In the genomic region with DNA sequence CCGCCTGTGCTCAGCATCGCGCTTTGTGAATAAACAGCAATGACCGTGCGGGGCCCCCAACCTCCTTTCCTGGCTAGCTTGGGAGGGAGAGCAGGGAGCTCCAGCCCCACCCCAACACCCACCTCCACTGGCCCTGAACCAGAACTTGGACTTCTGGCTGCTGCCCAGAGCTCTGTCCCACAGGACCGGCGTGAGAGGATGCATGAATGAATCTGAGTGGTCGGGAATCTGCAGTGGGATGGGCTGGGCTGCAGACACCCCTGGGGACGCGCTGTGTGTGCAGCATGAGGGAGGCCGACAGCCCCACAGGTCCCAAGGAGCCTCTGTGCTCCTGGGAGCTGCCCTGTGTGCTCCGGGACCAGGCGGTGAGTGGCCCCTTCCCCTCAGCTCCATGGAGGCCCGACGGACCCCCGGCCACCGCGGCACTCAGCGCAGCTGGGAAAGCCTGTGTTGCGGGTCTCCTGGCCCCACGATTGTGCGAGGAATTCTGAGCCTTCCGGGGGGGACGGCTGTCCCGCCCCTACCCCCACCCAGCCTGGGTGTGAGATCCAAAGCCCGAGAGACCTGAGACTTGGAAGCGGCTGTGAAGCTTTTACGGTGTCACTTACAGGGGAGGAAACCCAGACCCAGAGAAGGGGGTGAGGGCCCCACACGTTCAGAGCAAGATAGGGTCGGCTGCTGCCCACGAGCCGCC, we compare ENCODE assay signal across 10 cellular contexts. TPM values are rescaled to one million over a fixed set of nuclear protein-coding genes. Genes with fewer than 3 reads are reported as not detected.
DNase-seq lines count a peak whose midpoint lies in the region; ATAC-seq and TF ChIP-seq lines count a peak whose summit lies in the region.
"Had no signal": no experiment of that assay in that cellular context is flagged by ENCODE, and none has a peak within 500 bp of the region (broad histone marks: within the 10 kb centered on the region; RNA-seq: fewer than 3 reads in every experiment).

No MANE protein-coding gene starts in this region.

- no peak overlapping the region for H2AFZ ChIP-seq in Loucy (ENCODE audit: low read length)

- H3K79me2 ChIP-seq in Loucy (ENCODE audit: insufficient read depth, low read length) = peaks cover 94% of the 10 kb centered on the region

- peak overlapping the region; percentile 79 for H3K4me2 ChIP-seq in Loucy (ENCODE audit: low read depth, low read length, poor library complexity, severe bottlenecking)

- H3K27me3 Mint-ChIP-seq in CD4-positive, CD25-positive, alpha-beta regulatory T cell = no peaks in the 10 kb centered on the region
- no peaks in the 10 kb centered on the region for H3K27me3 Mint-ChIP-seq in natural killer cell treated with Interleukin-12 subunit alpha and Interleukin-12 subunit beta and Interleukin-15 and Interleukin-18, amount 100 ng/mL, for 72 hours
- H3K27me3 Mint-ChIP-seq: memory B cell had no signal

- H3K4me3 ChIP-seq in CD4-positive, CD25-positive, alpha-beta regulatory T cell (ENCODE audit: low read depth, low read length) = no peak overlapping the region
- H3K4me3 ChIP-seq in Loucy (ENCODE audit: low read length, poor library complexity, severe bottlenecking) (peak overlapping the region; percentile 79), duodenal mucosa (ENCODE audit: low read depth in 1 of 2, low read length in 2 of 2) (peak overlapping the region; percentile 13 to 29)

- H3K36me3 Mint-ChIP-seq in CD4-positive, CD25-positive, alpha-beta regulatory T cell = no peaks in the 10 kb centered on the region
- no peaks in the 10 kb centered on the region for H3K36me3 Mint-ChIP-seq in natural killer cell treated with Interleukin-12 subunit alpha and Interleukin-12 subunit beta and Interleukin-15 and Interleukin-18, amount 100 ng/mL, for 72 hours
- H3K36me3 Mint-ChIP-seq: memory B cell had no signal

- H3K27ac ChIP-seq in CD4-positive, CD25-positive, alpha-beta regulatory T cell (ENCODE audit: insufficient read depth, low read length, poor library complexity, severe bottlenecking) = peak overlapping the region; percentile 85
- H3K27ac ChIP-seq in duodenal mucosa (ENCODE audit: low read depth, low read length) = no peak overlapping the region

- no peak for DNase-seq in CD4-positive, CD25-positive, alpha-beta regulatory T cell
- no peak for DNase-seq in natural killer cell treated with Interleukin-12 subunit alpha and Interleukin-12 subunit beta and Interleukin-15 and Interleukin-18, amount 100 ng/mL, for 72 hours (ENCODE audit: low spot score)
- DNase-seq in T1000 (lab: John Stamatoyannopoulos, UW) = no peak
- no peak for DNase-seq in medulla oblongata (ENCODE audit: extremely low spot score)
- no peak for DNase-seq in activated CD4-positive, alpha-beta T cell treated with anti-CD3 and anti-CD28 coated beads, Interleukin-2, amount 50 U/mL, for 1 hour
- DNase-seq: PC-3 had no signal

- H3K36me3 ChIP-seq in CD4-positive, CD25-positive, alpha-beta regulatory T cell (ENCODE audit: control insufficient read depth, insufficient read depth, low read length) = peaks cover 2% of the 10 kb centered on the region
- no peaks in the 10 kb centered on the region for H3K36me3 ChIP-seq in Loucy (ENCODE audit: insufficient read depth, low read length)
- H3K36me3 ChIP-seq in duodenal mucosa (ENCODE audit: control insufficient read depth in 1 of 2, insufficient read depth in 2 of 2, low read length in 2 of 2) = no peaks in the 10 kb centered on the region

- peaks cover 0 to 67% (median 29%) of the 10 kb centered on the region in 4 donors for H3K4me1 Mint-ChIP-seq in CD4-positive, CD25-positive, alpha-beta regulatory T cell
- H3K4me1 Mint-ChIP-seq in natural killer cell treated with Interleukin-12 subunit alpha and Interleukin-12 subunit beta and Interleukin-15 and Interleukin-18, amount 100 ng/mL, for 72 hours (ENCODE audit: low read depth in 2 of 2) = peaks cover 40 to 47% of the 10 kb centered on the region in 2 donors

- no peaks in the 10 kb centered on the region for H3K9me3 ChIP-seq in CD4-positive, CD25-positive, alpha-beta regulatory T cell (ENCODE audit: control insufficient read depth in 2 of 2, low read length in 2 of 2)
- H3K9me3 ChIP-seq in Loucy (ENCODE audit: insufficient read depth, low read depth, low read length) (no peaks in the 10 kb centered on the region), duodenal mucosa (ENCODE audit: control insufficient read depth in 1 of 2, low read length in 2 of 2) (no peaks in the 10 kb centered on the region)

- H3K27me3 ChIP-seq in CD4-positive, CD25-positive, alpha-beta regulatory T cell (ENCODE audit: control insufficient read depth, insufficient read depth, low read length) = no peaks in the 10 kb centered on the region
- no peaks in the 10 kb centered on the region for H3K27me3 ChIP-seq in Loucy (ENCODE audit: insufficient read depth, low read length, poor library complexity, severe bottlenecking)
- H3K27me3 ChIP-seq in duodenal mucosa (ENCODE audit: control insufficient read depth in 1 of 2, insufficient read depth in 2 of 2, low read length in 2 of 2) = no peaks in the 10 kb centered on the region

- H3K27ac Mint-ChIP-seq in CD4-positive, CD25-positive, alpha-beta regulatory T cell = peak overlapping the region; percentile 89 to 99 (median 96)
- peak overlapping the region; percentile 87 to 94 for H3K27ac Mint-ChIP-seq in natural killer cell treated with Interleukin-12 subunit alpha and Interleukin-12 subunit beta and Interleukin-15 and Interleukin-18, amount 100 ng/mL, for 72 hours

- no peak for ATAC-seq in CD4-positive, CD25-positive, alpha-beta regulatory T cell (ENCODE audit: low read depth in 2 of 2)
- ATAC-seq in natural killer cell treated with Interleukin-12 subunit alpha and Interleukin-12 subunit beta and Interleukin-15 and Interleukin-18, amount 100 ng/mL, for 72 hours = no peak
- no peak for ATAC-seq in GM18870 (IDR thresholded peaks at IDR 0.05; ENCODE audit: unreplicated experiment)
- ATAC-seq: PC-3 had no signal

- H3K9ac ChIP-seq in Loucy (ENCODE audit: low read depth, low read length, poor library complexity, severe bottlenecking) = peak overlapping the region; percentile 91
- H3K9ac ChIP-seq in duodenal mucosa (ENCODE audit: low read depth in 1 of 2, low read length in 2 of 2) = no peak overlapping the region

- peak overlapping the region; percentile 87 to 90 (median 88) for H3K4me3 Mint-ChIP-seq in CD4-positive, CD25-positive, alpha-beta regulatory T cell
- H3K4me3 Mint-ChIP-seq in natural killer cell treated with Interleukin-12 subunit alpha and Interleukin-12 subunit beta and Interleukin-15 and Interleukin-18, amount 100 ng/mL, for 72 hours = peak overlapping the region; percentile 81
- H3K4me3 Mint-ChIP-seq: memory B cell had no signal

- H4K20me1 ChIP-seq in Loucy (ENCODE audit: insufficient read depth, low read length, poor library complexity, severe bottlenecking) = peaks cover 31% of the 10 kb centered on the region

- no peaks in the 10 kb centered on the region for H3F3A ChIP-seq in Loucy (ENCODE audit: low read depth)

- H3K9me3 Mint-ChIP-seq in CD4-positive, CD25-positive, alpha-beta regulatory T cell = no peaks in the 10 kb centered on the region
- no peaks in the 10 kb centered on the region for H3K9me3 Mint-ChIP-seq in natural killer cell treated with Interleukin-12 subunit alpha and Interleukin-12 subunit beta and Interleukin-15 and Interleukin-18, amount 100 ng/mL, for 72 hours
- H3K9me3 Mint-ChIP-seq: memory B cell had no signal

- no peaks in the 10 kb centered on the region for H3K9me2 ChIP-seq in Loucy (replicated peaks; ENCODE audit: low read depth, low read length)

- H3K4me1 ChIP-seq in CD4-positive, CD25-positive, alpha-beta regulatory T cell (ENCODE audit: control insufficient read depth, insufficient read depth, low read length, poor library complexity, severe bottlenecking) = peaks cover 74% of the 10 kb centered on the region
- H3K4me1 ChIP-seq in Loucy (ENCODE audit: insufficient read depth, low read length, poor library complexity, severe bottlenecking) = peaks cover 27% of the 10 kb centered on the region
- peaks cover 37 to 43% of the 10 kb centered on the region in 2 donors for H3K4me1 ChIP-seq in duodenal mucosa (ENCODE audit: control insufficient read depth in 1 of 2, insufficient read depth in 2 of 2, low read length in 2 of 2)

- TF ChIP-seq CTCF in Loucy (conservative IDR thresholded peaks at IDR 0.05; ENCODE audit: low read length) = no peak

RNA-seq across cellular contexts. Expression of a gene that starts 5.5 kb away (rescaled TPM):
- 337 TPM for total RNA-seq in CD4-positive, CD25-positive, alpha-beta regulatory T cell
- 10 to 100 TPM; 18.1 to 23.6 (median 19.9) TPM for polyA plus RNA-seq in CD4-positive, CD25-positive, alpha-beta regulatory T cell
- total RNA-seq in natural killer cell treated with Interleukin-12 subunit alpha and Interleukin-12 subunit beta and Interleukin-15 and Interleukin-18, amount 100 ng/mL, for 72 hours = 100 to 1,000 TPM in 1 of 2 donors, 10 to 100 TPM in 1; 84.8 to 298 TPM

RNA-seq across cellular contexts. Expression of a gene that starts 24.0 kb away (rescaled TPM):
- total RNA-seq in CD4-positive, CD25-positive, alpha-beta regulatory T cell = 4.8 TPM
- 1 to 10 TPM in 2 of 4 donors, under 1 TPM in 2; 0.60 to 1.4 (median 1.2) TPM for polyA plus RNA-seq in CD4-positive, CD25-positive, alpha-beta regulatory T cell
- 100 to 1,000 TPM in 1 of 2 donors, 10 to 100 TPM in 1; 50.0 to 129 TPM for total RNA-seq in natural killer cell treated with Interleukin-12 subunit alpha and Interleukin-12 subunit beta and Interleukin-15 and Interleukin-18, amount 100 ng/mL, for 72 hours

RNA-seq across cellular contexts. Expression of a gene that starts 32.2 kb away (rescaled TPM):
- 145 TPM for total RNA-seq in CD4-positive, CD25-positive, alpha-beta regulatory T cell
- polyA plus RNA-seq in CD4-positive, CD25-positive, alpha-beta regulatory T cell = 100 to 1,000 TPM; 370 to 489 (median 443) TPM
- total RNA-seq in natural killer cell treated with Interleukin-12 subunit alpha and Interleukin-12 subunit beta and Interleukin-15 and Interleukin-18, amount 100 ng/mL, for 72 hours = 100 to 1,000 TPM; 142 to 192 TPM
